ENCODE assay signal across 1 cellular context in the genomic region with DNA sequence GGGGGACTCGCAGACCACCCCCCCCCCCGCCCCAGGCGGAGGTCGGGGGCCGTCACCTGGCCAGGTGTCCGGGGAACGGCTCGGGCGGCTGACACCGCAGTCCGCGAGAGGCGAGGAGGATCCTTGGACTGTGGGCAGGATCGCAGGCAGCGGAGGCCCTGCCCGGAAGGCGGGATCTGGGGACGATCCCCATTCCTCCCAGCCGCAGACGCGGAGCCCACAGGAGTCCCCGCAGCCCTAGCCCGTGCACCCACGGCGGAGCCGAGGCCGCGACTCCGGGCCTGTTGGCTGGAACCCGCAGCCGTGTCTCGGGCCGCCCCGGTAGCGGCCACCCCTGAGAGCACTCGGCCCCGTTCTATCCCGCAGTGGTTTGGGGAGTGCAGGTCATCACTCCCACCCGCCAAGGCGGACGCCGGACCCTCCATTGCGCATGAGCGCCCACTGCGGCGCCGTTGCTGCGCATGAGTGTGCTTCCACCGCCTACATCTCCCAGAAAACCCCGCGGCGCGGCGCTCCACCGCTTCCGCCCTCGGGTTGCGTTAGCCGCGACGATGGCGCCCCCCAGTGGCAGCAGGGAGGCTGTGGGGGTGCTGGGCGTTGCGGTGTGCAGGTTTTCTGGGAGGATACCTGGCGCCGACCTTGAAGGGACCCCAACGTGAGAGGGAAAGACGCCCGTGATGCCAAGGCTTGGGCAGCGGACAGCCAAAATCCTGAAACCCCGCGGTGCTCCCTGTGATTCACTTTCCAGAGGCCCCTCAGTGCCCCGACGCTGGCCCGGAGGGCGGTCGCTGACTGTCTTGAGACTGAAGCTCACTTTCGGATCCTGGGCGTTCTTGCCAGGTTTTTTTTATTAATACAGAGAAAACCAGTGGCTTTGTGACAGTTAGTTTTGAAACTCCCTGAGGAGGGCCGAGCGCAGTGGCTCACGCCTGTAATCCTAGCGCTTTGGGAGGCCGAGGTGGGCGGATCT.
A peak's percentile ranks its signal among the peaks of the same experiment; 100 is the strongest.
TF ChIP-seq lines count a peak whose summit lies in the region.

No MANE protein-coding gene starts in this region.

TF ChIP-seq in K562, 482 proteins besides CTCF, POLR2A, EP300 and RAD21 (continued from another document and continues in another):
- TF ChIP-seq, protein P1, sequence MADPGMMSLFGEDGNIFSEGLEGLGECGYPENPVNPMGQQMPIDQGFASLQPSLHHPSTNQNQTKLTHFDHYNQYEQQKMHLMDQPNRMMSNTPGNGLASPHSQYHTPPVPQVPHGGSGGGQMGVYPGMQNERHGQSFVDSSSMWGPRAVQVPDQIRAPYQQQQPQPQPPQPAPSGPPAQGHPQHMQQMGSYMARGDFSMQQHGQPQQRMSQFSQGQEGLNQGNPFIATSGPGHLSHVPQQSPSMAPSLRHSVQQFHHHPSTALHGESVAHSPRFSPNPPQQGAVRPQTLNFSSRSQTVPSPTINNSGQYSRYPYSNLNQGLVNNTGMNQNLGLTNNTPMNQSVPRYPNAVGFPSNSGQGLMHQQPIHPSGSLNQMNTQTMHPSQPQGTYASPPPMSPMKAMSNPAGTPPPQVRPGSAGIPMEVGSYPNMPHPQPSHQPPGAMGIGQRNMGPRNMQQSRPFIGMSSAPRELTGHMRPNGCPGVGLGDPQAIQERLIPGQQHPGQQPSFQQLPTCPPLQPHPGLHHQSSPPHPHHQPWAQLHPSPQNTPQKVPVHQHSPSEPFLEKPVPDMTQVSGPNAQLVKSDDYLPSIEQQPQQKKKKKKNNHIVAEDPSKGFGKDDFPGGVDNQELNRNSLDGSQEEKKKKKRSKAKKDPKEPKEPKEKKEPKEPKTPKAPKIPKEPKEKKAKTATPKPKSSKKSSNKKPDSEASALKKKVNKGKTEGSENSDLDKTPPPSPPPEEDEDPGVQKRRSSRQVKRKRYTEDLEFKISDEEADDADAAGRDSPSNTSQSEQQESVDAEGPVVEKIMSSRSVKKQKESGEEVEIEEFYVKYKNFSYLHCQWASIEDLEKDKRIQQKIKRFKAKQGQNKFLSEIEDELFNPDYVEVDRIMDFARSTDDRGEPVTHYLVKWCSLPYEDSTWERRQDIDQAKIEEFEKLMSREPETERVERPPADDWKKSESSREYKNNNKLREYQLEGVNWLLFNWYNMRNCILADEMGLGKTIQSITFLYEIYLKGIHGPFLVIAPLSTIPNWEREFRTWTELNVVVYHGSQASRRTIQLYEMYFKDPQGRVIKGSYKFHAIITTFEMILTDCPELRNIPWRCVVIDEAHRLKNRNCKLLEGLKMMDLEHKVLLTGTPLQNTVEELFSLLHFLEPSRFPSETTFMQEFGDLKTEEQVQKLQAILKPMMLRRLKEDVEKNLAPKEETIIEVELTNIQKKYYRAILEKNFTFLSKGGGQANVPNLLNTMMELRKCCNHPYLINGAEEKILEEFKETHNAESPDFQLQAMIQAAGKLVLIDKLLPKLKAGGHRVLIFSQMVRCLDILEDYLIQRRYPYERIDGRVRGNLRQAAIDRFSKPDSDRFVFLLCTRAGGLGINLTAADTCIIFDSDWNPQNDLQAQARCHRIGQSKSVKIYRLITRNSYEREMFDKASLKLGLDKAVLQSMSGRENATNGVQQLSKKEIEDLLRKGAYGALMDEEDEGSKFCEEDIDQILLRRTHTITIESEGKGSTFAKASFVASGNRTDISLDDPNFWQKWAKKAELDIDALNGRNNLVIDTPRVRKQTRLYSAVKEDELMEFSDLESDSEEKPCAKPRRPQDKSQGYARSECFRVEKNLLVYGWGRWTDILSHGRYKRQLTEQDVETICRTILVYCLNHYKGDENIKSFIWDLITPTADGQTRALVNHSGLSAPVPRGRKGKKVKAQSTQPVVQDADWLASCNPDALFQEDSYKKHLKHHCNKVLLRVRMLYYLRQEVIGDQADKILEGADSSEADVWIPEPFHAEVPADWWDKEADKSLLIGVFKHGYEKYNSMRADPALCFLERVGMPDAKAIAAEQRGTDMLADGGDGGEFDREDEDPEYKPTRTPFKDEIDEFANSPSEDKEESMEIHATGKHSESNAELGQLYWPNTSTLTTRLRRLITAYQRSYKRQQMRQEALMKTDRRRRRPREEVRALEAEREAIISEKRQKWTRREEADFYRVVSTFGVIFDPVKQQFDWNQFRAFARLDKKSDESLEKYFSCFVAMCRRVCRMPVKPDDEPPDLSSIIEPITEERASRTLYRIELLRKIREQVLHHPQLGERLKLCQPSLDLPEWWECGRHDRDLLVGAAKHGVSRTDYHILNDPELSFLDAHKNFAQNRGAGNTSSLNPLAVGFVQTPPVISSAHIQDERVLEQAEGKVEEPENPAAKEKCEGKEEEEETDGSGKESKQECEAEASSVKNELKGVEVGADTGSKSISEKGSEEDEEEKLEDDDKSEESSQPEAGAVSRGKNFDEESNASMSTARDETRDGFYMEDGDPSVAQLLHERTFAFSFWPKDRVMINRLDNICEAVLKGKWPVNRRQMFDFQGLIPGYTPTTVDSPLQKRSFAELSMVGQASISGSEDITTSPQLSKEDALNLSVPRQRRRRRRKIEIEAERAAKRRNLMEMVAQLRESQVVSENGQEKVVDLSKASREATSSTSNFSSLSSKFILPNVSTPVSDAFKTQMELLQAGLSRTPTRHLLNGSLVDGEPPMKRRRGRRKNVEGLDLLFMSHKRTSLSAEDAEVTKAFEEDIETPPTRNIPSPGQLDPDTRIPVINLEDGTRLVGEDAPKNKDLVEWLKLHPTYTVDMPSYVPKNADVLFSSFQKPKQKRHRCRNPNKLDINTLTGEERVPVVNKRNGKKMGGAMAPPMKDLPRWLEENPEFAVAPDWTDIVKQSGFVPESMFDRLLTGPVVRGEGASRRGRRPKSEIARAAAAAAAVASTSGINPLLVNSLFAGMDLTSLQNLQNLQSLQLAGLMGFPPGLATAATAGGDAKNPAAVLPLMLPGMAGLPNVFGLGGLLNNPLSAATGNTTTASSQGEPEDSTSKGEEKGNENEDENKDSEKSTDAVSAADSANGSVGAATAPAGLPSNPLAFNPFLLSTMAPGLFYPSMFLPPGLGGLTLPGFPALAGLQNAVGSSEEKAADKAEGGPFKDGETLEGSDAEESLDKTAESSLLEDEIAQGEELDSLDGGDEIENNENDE (IDR thresholded peaks at IDR 0.05; ENCODE audit: low read depth, low read length): no peak
- TF ChIP-seq, protein P2, sequence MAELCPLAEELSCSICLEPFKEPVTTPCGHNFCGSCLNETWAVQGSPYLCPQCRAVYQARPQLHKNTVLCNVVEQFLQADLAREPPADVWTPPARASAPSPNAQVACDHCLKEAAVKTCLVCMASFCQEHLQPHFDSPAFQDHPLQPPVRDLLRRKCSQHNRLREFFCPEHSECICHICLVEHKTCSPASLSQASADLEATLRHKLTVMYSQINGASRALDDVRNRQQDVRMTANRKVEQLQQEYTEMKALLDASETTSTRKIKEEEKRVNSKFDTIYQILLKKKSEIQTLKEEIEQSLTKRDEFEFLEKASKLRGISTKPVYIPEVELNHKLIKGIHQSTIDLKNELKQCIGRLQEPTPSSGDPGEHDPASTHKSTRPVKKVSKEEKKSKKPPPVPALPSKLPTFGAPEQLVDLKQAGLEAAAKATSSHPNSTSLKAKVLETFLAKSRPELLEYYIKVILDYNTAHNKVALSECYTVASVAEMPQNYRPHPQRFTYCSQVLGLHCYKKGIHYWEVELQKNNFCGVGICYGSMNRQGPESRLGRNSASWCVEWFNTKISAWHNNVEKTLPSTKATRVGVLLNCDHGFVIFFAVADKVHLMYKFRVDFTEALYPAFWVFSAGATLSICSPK (IDR thresholded peaks at IDR 0.05; ENCODE audit: borderline replicate concordance): no peak
- TF ChIP-seq, protein P3, sequence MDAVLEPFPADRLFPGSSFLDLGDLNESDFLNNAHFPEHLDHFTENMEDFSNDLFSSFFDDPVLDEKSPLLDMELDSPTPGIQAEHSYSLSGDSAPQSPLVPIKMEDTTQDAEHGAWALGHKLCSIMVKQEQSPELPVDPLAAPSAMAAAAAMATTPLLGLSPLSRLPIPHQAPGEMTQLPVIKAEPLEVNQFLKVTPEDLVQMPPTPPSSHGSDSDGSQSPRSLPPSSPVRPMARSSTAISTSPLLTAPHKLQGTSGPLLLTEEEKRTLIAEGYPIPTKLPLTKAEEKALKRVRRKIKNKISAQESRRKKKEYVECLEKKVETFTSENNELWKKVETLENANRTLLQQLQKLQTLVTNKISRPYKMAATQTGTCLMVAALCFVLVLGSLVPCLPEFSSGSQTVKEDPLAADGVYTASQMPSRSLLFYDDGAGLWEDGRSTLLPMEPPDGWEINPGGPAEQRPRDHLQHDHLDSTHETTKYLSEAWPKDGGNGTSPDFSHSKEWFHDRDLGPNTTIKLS (IDR thresholded peaks at IDR 0.05; ENCODE audit: borderline replicate concordance, low read depth): peak; percentile 57; the same call in 1 of the 2 replicates
- TF ChIP-seq NR2C2 (CRISPR knock-in tag; IDR thresholded peaks at IDR 0.05): no peak
- no peak for TF ChIP-seq NR2C2 (tag; IDR thresholded peaks at IDR 0.05)
- TF ChIP-seq NFATC3 (IDR thresholded peaks at IDR 0.05): no peak
- no peak for TF ChIP-seq TOE1 (IDR thresholded peaks at IDR 0.05; ENCODE audit: borderline replicate concordance)
- TF ChIP-seq TOE1 (CRISPR knock-in tag; IDR thresholded peaks at IDR 0.05; ENCODE audit: borderline replicate concordance, low read depth): no peak
- TF ChIP-seq FUS (optimal IDR thresholded peaks at IDR 0.05; ENCODE audit: low read depth, low read length): no peak
- no peak for TF ChIP-seq KLF13 (tag; IDR thresholded peaks at IDR 0.05; ENCODE audit: borderline replicate concordance, low read depth)
- TF ChIP-seq ZFPM2 (CRISPR knock-in tag; IDR thresholded peaks at IDR 0.05): no peak
- no peak for TF ChIP-seq TAF1 (IDR thresholded peaks at IDR 0.05; ENCODE audit: control insufficient read depth, extremely low read depth, insufficient read depth, low read length, severe bottlenecking)
- TF ChIP-seq EZH2 (IDR thresholded peaks at IDR 0.05; ENCODE audit: borderline replicate concordance, low read depth, low read length): no peak
- TF ChIP-seq HCFC1 (IDR thresholded peaks at IDR 0.05; ENCODE audit: low read depth, low read length): peak; percentile 89
- no peak for TF ChIP-seq COPS2 (conservative IDR thresholded peaks at IDR 0.05)
- TF ChIP-seq CCAR2 (IDR thresholded peaks at IDR 0.05; ENCODE audit: low read depth, low read length): no peak
- no peak for TF ChIP-seq HDAC1 (IDR thresholded peaks at IDR 0.05)
- no peak; the same call in 1 of the 2 replicates for TF ChIP-seq L3MBTL2 (IDR thresholded peaks at IDR 0.05)
- no peak for TF ChIP-seq PPARD (CRISPR knock-in tag; IDR thresholded peaks at IDR 0.05)
- TF ChIP-seq, protein P4, sequence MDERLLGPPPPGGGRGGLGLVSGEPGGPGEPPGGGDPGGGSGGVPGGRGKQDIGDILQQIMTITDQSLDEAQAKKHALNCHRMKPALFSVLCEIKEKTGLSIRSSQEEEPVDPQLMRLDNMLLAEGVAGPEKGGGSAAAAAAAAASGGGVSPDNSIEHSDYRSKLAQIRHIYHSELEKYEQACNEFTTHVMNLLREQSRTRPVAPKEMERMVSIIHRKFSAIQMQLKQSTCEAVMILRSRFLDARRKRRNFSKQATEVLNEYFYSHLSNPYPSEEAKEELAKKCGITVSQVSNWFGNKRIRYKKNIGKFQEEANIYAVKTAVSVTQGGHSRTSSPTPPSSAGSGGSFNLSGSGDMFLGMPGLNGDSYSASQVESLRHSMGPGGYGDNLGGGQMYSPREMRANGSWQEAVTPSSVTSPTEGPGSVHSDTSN (CRISPR knock-in tag; IDR thresholded peaks at IDR 0.05; ENCODE audit: low read depth): no peak
- TF ChIP-seq, protein P4 (tag; conservative IDR thresholded peaks at IDR 0.05; ENCODE audit: low read depth): no peak
- TF ChIP-seq, protein P5, sequence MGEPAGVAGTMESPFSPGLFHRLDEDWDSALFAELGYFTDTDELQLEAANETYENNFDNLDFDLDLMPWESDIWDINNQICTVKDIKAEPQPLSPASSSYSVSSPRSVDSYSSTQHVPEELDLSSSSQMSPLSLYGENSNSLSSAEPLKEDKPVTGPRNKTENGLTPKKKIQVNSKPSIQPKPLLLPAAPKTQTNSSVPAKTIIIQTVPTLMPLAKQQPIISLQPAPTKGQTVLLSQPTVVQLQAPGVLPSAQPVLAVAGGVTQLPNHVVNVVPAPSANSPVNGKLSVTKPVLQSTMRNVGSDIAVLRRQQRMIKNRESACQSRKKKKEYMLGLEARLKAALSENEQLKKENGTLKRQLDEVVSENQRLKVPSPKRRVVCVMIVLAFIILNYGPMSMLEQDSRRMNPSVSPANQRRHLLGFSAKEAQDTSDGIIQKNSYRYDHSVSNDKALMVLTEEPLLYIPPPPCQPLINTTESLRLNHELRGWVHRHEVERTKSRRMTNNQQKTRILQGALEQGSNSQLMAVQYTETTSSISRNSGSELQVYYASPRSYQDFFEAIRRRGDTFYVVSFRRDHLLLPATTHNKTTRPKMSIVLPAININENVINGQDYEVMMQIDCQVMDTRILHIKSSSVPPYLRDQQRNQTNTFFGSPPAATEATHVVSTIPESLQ (CRISPR knock-in tag; IDR thresholded peaks at IDR 0.05): no peak
- TF ChIP-seq RBFOX2 (IDR thresholded peaks at IDR 0.05; ENCODE audit: low read depth, low read length): peak; percentile 73
- TF ChIP-seq MCM2 (IDR thresholded peaks at IDR 0.05; ENCODE audit: low read depth): no peak
- 0 out of 2 replicates have a peak, but pooled peaks have one; percentile 25 for TF ChIP-seq KLF1 (tag; IDR thresholded peaks at IDR 0.05)
- no peak for TF ChIP-seq POLR3A (IDR thresholded peaks at IDR 0.05; ENCODE audit: borderline replicate concordance, extremely low read depth, insufficient read depth, insufficient read length)
- TF ChIP-seq ESRRA (IDR thresholded peaks at IDR 0.05; ENCODE audit: borderline replicate concordance, low read depth): peak; percentile 49; the same call in 1 of the 2 replicates
- TF ChIP-seq C11orf30 (IDR thresholded peaks at IDR 0.05; ENCODE audit: low read depth): no peak
- TF ChIP-seq WHSC1 (IDR thresholded peaks at IDR 0.05; ENCODE audit: low read length): no peak
- TF ChIP-seq NFE2L1 (tag; IDR thresholded peaks at IDR 0.05; ENCODE audit: borderline replicate concordance, low read depth): no peak
- no peak for TF ChIP-seq ZNF140 (CRISPR knock-in tag; IDR thresholded peaks at IDR 0.05)
- TF ChIP-seq, protein P6, sequence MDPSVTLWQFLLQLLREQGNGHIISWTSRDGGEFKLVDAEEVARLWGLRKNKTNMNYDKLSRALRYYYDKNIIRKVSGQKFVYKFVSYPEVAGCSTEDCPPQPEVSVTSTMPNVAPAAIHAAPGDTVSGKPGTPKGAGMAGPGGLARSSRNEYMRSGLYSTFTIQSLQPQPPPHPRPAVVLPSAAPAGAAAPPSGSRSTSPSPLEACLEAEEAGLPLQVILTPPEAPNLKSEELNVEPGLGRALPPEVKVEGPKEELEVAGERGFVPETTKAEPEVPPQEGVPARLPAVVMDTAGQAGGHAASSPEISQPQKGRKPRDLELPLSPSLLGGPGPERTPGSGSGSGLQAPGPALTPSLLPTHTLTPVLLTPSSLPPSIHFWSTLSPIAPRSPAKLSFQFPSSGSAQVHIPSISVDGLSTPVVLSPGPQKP (CRISPR knock-in tag; IDR thresholded peaks at IDR 0.05): no peak
- TF ChIP-seq MYNN (IDR thresholded peaks at IDR 0.05): no peak
- no peak for TF ChIP-seq MYNN (CRISPR knock-in tag; IDR thresholded peaks at IDR 0.05)
- no peak for TF ChIP-seq ZNF217 (CRISPR knock-in tag; IDR thresholded peaks at IDR 0.05)
- TF ChIP-seq MEIS2 (IDR thresholded peaks at IDR 0.05; ENCODE audit: partially characterized antibody): peak; percentile 78
